ENCODE assay signal across 12 cellular contexts in genomic region chr1:167453156-167453555, GRCh38.
A peak's percentile ranks its signal among the peaks of the same experiment; 100 is the strongest.
DNase-seq lines count a peak whose midpoint lies in the region; ATAC-seq and TF ChIP-seq lines count a peak whose summit lies in the region.
"Had no signal": no experiment of that assay in that cellular context is flagged by ENCODE, and none has a peak within 500 bp of the region (broad histone marks: within the 10 kb centered on the region; RNA-seq: fewer than 3 reads in every experiment).

No MANE protein-coding gene starts in this region.

- TF ChIP-seq CTCF in activated CD8-positive, alpha-beta T cell treated with anti-CD3 and anti-CD28 coated beads for 36 hours (IDR thresholded peaks at IDR 0.05): no peak

- H3K4me3 Mint-ChIP-seq in activated naive CD4-positive, alpha-beta T cell treated with anti-CD3 and anti-CD28 coated beads, Interleukin-2, amount 10 ng/mL, durations not matched to agents 7 days and 5 days: peak overlapping the region; percentile 33
- H3K4me3 Mint-ChIP-seq in activated CD8-positive, alpha-beta T cell treated with anti-CD3 and anti-CD28 coated beads for 36 hours: peak overlapping the region; percentile 52
- H3K4me3 Mint-ChIP-seq in effector memory CD8-positive, alpha-beta T cell: peak overlapping the region; percentile 21 to 53
- H3K4me3 Mint-ChIP-seq in stimulated activated naive CD8-positive, alpha-beta T cell treated with anti-CD3 and anti-CD28 coated beads, Interleukin-15, amount 100 ng/mL, for 72 hours: peak overlapping the region; percentile 57 to 76
- H3K4me3 Mint-ChIP-seq: type B pancreatic cell had no signal

- no peaks in the 10 kb centered on the region for H3K27me3 Mint-ChIP-seq in activated naive CD4-positive, alpha-beta T cell treated with anti-CD3 and anti-CD28 coated beads, Interleukin-2, amount 10 ng/mL, durations not matched to agents 7 days and 5 days
- H3K27me3 Mint-ChIP-seq in activated CD8-positive, alpha-beta T cell treated with anti-CD3 and anti-CD28 coated beads for 36 hours: no peaks in the 10 kb centered on the region
- H3K27me3 Mint-ChIP-seq in effector memory CD8-positive, alpha-beta T cell: no peaks in the 10 kb centered on the region
- H3K27me3 Mint-ChIP-seq in stimulated activated naive CD8-positive, alpha-beta T cell treated with anti-CD3 and anti-CD28 coated beads, Interleukin-15, amount 100 ng/mL, for 72 hours: no peaks in the 10 kb centered on the region

- POLR2A ChIA-PET in activated CD8-positive, alpha-beta T cell treated with anti-CD3 and anti-CD28 coated beads for 36 hours (lab: Charles Lee): interaction anchor here (1.1 to 5.7 kb wide), 4 partner anchors 20 to 64 kb away, joined by 5 to 85 read pairs (median 20); partner anchors contain the start of gene CD247

- DNase-seq in activated naive CD4-positive, alpha-beta T cell treated with anti-CD3 and anti-CD28 coated beads, Interleukin-2, amount 10 ng/mL, durations not matched to agents 7 days and 5 days: peak; percentile 44
- no peak for DNase-seq in activated naive CD4-positive, alpha-beta T cell treated with Interleukin-2 at 50 U/mL for 16 hours
- DNase-seq in activated CD8-positive, alpha-beta T cell treated with anti-CD3 and anti-CD28 coated beads for 36 hours: peak; percentile 51
- DNase-seq in effector memory CD8-positive, alpha-beta T cell: no peak
- no peak for DNase-seq in stimulated activated naive CD8-positive, alpha-beta T cell treated with anti-CD3 and anti-CD28 coated beads, Interleukin-15, amount 100 ng/mL, for 72 hours
- no peak for DNase-seq in NCI-H526 (lab: John Stamatoyannopoulos, UW)
- no peak for DNase-seq in DMS79 (lab: John Stamatoyannopoulos, UW)
- DNase-seq: activated CD4-positive, CD25-positive, alpha-beta regulatory T cell; foreskin melanocyte; left ventricle myocardium inferior; NCI-H187 had no signal

- no peaks in the 10 kb centered on the region for H3K9me3 Mint-ChIP-seq in activated naive CD4-positive, alpha-beta T cell treated with anti-CD3 and anti-CD28 coated beads, Interleukin-2, amount 10 ng/mL, durations not matched to agents 7 days and 5 days
- no peaks in the 10 kb centered on the region for H3K9me3 Mint-ChIP-seq in activated CD8-positive, alpha-beta T cell treated with anti-CD3 and anti-CD28 coated beads for 36 hours
- H3K9me3 Mint-ChIP-seq in effector memory CD8-positive, alpha-beta T cell: no peaks in the 10 kb centered on the region
- H3K9me3 Mint-ChIP-seq in stimulated activated naive CD8-positive, alpha-beta T cell treated with anti-CD3 and anti-CD28 coated beads, Interleukin-15, amount 100 ng/mL, for 72 hours: no peaks in the 10 kb centered on the region
- H3K9me3 Mint-ChIP-seq: type B pancreatic cell had no signal

- CTCF ChIA-PET in activated naive CD4-positive, alpha-beta T cell treated with anti-CD3 and anti-CD28 coated beads, Interleukin-2, amount 10 ng/mL, durations not matched to agents 7 days and 5 days (lab: Charles Lee): interaction anchor here (0.8 to 8.6 kb wide), 5 partner anchors 13 to 81 kb away, joined by 3 to 47 read pairs (median 4); partner anchors contain the start of gene CD247
- CTCF ChIA-PET in activated CD8-positive, alpha-beta T cell treated with anti-CD3 and anti-CD28 coated beads for 36 hours (lab: Charles Lee): interaction anchor here (1.1 to 5.2 kb wide), 6 partner anchors 11 to 186 kb away, joined by 3 to 29 read pairs (median 4); no protein-coding TSS in a partner anchor

- peaks cover 40% of the 10 kb centered on the region for H3K36me3 Mint-ChIP-seq in activated naive CD4-positive, alpha-beta T cell treated with anti-CD3 and anti-CD28 coated beads, Interleukin-2, amount 10 ng/mL, durations not matched to agents 7 days and 5 days
- peaks cover 44% of the 10 kb centered on the region for H3K36me3 Mint-ChIP-seq in activated CD8-positive, alpha-beta T cell treated with anti-CD3 and anti-CD28 coated beads for 36 hours (ENCODE audit: low read depth)
- H3K36me3 Mint-ChIP-seq in effector memory CD8-positive, alpha-beta T cell (ENCODE audit: insufficient read depth): peaks cover 53% of the 10 kb centered on the region
- H3K36me3 Mint-ChIP-seq: type B pancreatic cell had no signal

- peak overlapping the region; percentile 88 for H3K27ac Mint-ChIP-seq in activated naive CD4-positive, alpha-beta T cell treated with anti-CD3 and anti-CD28 coated beads, Interleukin-2, amount 10 ng/mL, durations not matched to agents 7 days and 5 days
- peak overlapping the region; percentile 79 for H3K27ac Mint-ChIP-seq in activated CD8-positive, alpha-beta T cell treated with anti-CD3 and anti-CD28 coated beads for 36 hours
- H3K27ac Mint-ChIP-seq in effector memory CD8-positive, alpha-beta T cell: peak overlapping the region in 1 of 2 donors; percentile 44
- H3K27ac Mint-ChIP-seq in stimulated activated naive CD8-positive, alpha-beta T cell treated with anti-CD3 and anti-CD28 coated beads, Interleukin-15, amount 100 ng/mL, for 72 hours: peak overlapping the region; percentile 17 to 64
- H3K27ac Mint-ChIP-seq: type B pancreatic cell had no signal

- H3K4me1 Mint-ChIP-seq in activated naive CD4-positive, alpha-beta T cell treated with anti-CD3 and anti-CD28 coated beads, Interleukin-2, amount 10 ng/mL, durations not matched to agents 7 days and 5 days: peaks cover 82% of the 10 kb centered on the region
- H3K4me1 Mint-ChIP-seq in activated CD8-positive, alpha-beta T cell treated with anti-CD3 and anti-CD28 coated beads for 36 hours (ENCODE audit: low read depth): peaks cover 71% of the 10 kb centered on the region
- H3K4me1 Mint-ChIP-seq in effector memory CD8-positive, alpha-beta T cell (ENCODE audit: low read depth in 2 of 2): peaks cover 51 to 61% of the 10 kb centered on the region in 2 donors
- peaks cover 73% of the 10 kb centered on the region for H3K4me1 Mint-ChIP-seq in stimulated activated naive CD8-positive, alpha-beta T cell treated with anti-CD3 and anti-CD28 coated beads, Interleukin-15, amount 100 ng/mL, for 72 hours

- intact Hi-C loops in activated CD8-positive, alpha-beta T cell treated with anti-CD3 and anti-CD28 coated beads for 36 hours (cut with micrococcal nuclease): loop anchor here (5.0 kb wide), 1 partner anchor 49 kb away; no protein-coding TSS in a partner anchor

- ATAC-seq in activated CD8-positive, alpha-beta T cell treated with anti-CD3 and anti-CD28 coated beads for 36 hours: no peak
- ATAC-seq in effector memory CD8-positive, alpha-beta T cell (replicated peaks): no peak
- ATAC-seq in stimulated activated naive CD8-positive, alpha-beta T cell treated with anti-CD3 and anti-CD28 coated beads, Interleukin-15, amount 100 ng/mL, for 72 hours: no peak

Comparison
In these comparisons a context has a peak if more than half of its experiments do, and no peak if none do; other contexts are left out.
1. DNase-seq: peak in activated naive CD4-positive, alpha-beta T cell treated with anti-CD3 and anti-CD28 coated beads, Interleukin-2, amount 10 ng/mL, durations not matched to agents 7 days and 5 days (single experiment) and activated CD8-positive, alpha-beta T cell treated with anti-CD3 and anti-CD28 coated beads for 36 hours (single experiment); none in activated naive CD4-positive, alpha-beta T cell treated with Interleukin-2 at 50 U/mL for 16 hours (single experiment), effector memory CD8-positive, alpha-beta T cell (0 of 3), stimulated activated naive CD8-positive, alpha-beta T cell treated with anti-CD3 and anti-CD28 coated beads, Interleukin-15, amount 100 ng/mL, for 72 hours (0 of 2), NCI-H526 (0 of 2) and DMS79 (single experiment).
2. Peak in every context shown above with its lines, with median percentiles within 50 percentile points of each other: H3K4me3 Mint-ChIP-seq.